ENCODE assay signal across 8 cellular contexts in genomic region chr3:99023590-99024192, GRCh38.
A peak's percentile ranks its signal among the peaks of the same experiment; 100 is the strongest.
DNase-seq lines count a peak whose midpoint lies in the region; ATAC-seq lines count a peak whose summit lies in the region.

No MANE protein-coding gene starts in this region.

- DNase-seq in DMS153 treated with DMSO at 0.1 percent for 48 hours (lab: John Stamatoyannopoulos, UW; ENCODE audit: unreplicated experiment) (peak; percentile 5), DMS153 (lab: John Stamatoyannopoulos, UW) (no peak), Kasumi-1 (lab: John Stamatoyannopoulos, UW) (peak; percentile 32 to 42), amniotic stem cell (lab: John Stamatoyannopoulos, UW) (peak; percentile 14), left lobe of liver (ENCODE audit: low spot score) (no peak), NCI-H2029 treated with DMSO at 0.1 percent for 48 hours (lab: John Stamatoyannopoulos, UW) (no peak), cortex of kidney (lab: John Stamatoyannopoulos, UW) (no peak)

- ATAC-seq in GM21576 (IDR thresholded peaks at IDR 0.05; ENCODE audit: unreplicated experiment), result peak; percentile 85
- ATAC-seq in left lobe of liver, result peak; percentile 75

Comparison
In these comparisons a context has a peak if more than half of its experiments do, and no peak if none do; other contexts are left out.
1. DNase-seq: peak in DMS153 treated with DMSO at 0.1 percent for 48 hours (single experiment), Kasumi-1 (2 of 2) and amniotic stem cell (single experiment); none in DMS153 (single experiment), left lobe of liver (single experiment), NCI-H2029 treated with DMSO at 0.1 percent for 48 hours (single experiment) and cortex of kidney (single experiment).